Comparison of ENCODE assay signal across 19 cellular contexts in the genomic region with DNA sequence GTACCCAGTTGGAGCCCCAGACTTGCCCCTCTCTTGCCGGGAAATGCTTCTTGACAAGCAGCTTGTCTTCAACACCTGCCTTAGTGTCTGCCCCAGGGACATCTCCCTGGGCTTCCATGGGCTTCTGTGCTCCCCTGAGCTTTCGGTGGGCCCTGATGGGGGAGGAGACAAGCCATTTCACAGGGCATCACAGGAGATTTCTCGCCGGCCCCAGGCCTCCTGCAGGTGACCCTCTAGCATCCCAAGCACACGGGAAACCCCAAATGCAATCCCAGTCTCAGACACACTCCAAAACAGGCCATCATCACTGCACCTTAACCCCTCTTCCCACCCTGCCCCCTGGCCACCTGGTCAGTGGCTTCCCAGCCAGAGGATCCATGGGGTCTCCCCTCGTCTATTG.
A peak's percentile ranks its signal among the peaks of the same experiment; 100 is the strongest.
DNase-seq lines count a peak whose midpoint lies in the region; ATAC-seq and TF ChIP-seq lines count a peak whose summit lies in the region.
"Had no signal": no experiment of that assay in that cellular context is flagged by ENCODE, and none has a peak within 500 bp of the region (broad histone marks: within the 10 kb centered on the region; RNA-seq: fewer than 3 reads in every experiment).

No MANE protein-coding gene starts in this region.

- peak; percentile 33 for DNase-seq in activated CD8-positive, alpha-beta memory T cell treated with anti-CD3 and anti-CD28 coated beads, Interleukin-2, amount 50 U/mL, for 48 hours
- no peak for DNase-seq in activated CD8-positive, alpha-beta memory T cell treated with anti-CD3 and anti-CD28 coated beads, Interleukin-2, amount 10 ng/mL, durations not matched to agents 7 days and 5 days
- DNase-seq in RWPE2 (ENCODE audit: low spot score) (peak; percentile 69), esophagus squamous epithelium (lab: John Stamatoyannopoulos, UW) (no peak), occipital lobe (lab: John Stamatoyannopoulos, UW) (no peak), NCI-H2227 treated with DMSO at 0.1 percent for 48 hours (lab: John Stamatoyannopoulos, UW) (no peak)
- DNase-seq: 8988T, ACHN, BE2C, H7, MM.1S, NCI-H2029, NCI-H526 treated with DMSO at 0.1 percent for 48 hours had no signal

- TF ChIP-seq CTCF in RWPE2 (IDR thresholded peaks at IDR 0.05; ENCODE audit: poor library complexity, severe bottlenecking) (no peak), esophagus squamous epithelium (IDR thresholded peaks at IDR 0.05) (no peak)

- H3K27ac ChIP-seq in RWPE2 (ENCODE audit: poor library complexity, severe bottlenecking) = no peak overlapping the region
- H3K27ac ChIP-seq in esophagus squamous epithelium = peak overlapping the region in 3 of 4 donors; percentile 25 to 58 (median 25)
- peak overlapping the region; percentile 62 for H3K27ac ChIP-seq in stomach smooth muscle (ENCODE audit: low read length)
- H3K27ac ChIP-seq: GM23248, KMS-11 had no signal

- H3K27ac Mint-ChIP-seq in activated CD8-positive, alpha-beta memory T cell treated with anti-CD3 and anti-CD28 coated beads, Interleukin-2, amount 10 ng/mL, durations not matched to agents 7 days and 5 days = no peak overlapping the region
- H3K27ac Mint-ChIP-seq: CD4-positive, CD25-positive, alpha-beta regulatory T cell had no signal

- WGBS in esophagus squamous epithelium, 2 donors = 67 to 79% methylated on average over 5 to 6 of the region's 6 CpGs

- ATAC-seq in activated CD8-positive, alpha-beta memory T cell treated with anti-CD3 and anti-CD28 coated beads, Interleukin-2, amount 10 ng/mL, durations not matched to agents 7 days and 5 days = no peak
- ATAC-seq in RWPE2 (ENCODE audit: low read depth) (no peak), HG02852 (IDR thresholded peaks at IDR 0.05; ENCODE audit: unreplicated experiment) (no peak)
- ATAC-seq: Panc1 had no signal

- H3K36me3 ChIP-seq in RWPE2 (ENCODE audit: low read depth) (no peaks in the 10 kb centered on the region), esophagus squamous epithelium (no peaks in the 10 kb centered on the region), stomach smooth muscle (ENCODE audit: control insufficient read depth in 2 of 2, insufficient read depth in 2 of 2, low read length in 2 of 2) (peaks cover 12 to 20% of the 10 kb centered on the region in 2 donors)
- H3K36me3 ChIP-seq: BE2C had no signal

- peaks cover 2% of the 10 kb centered on the region for H3K9me3 Mint-ChIP-seq in activated CD8-positive, alpha-beta memory T cell treated with anti-CD3 and anti-CD28 coated beads, Interleukin-2, amount 10 ng/mL, durations not matched to agents 7 days and 5 days (ENCODE audit: low read depth)

- H3K4me3 ChIP-seq in RWPE2 (ENCODE audit: severe bottlenecking) (no peak overlapping the region), esophagus squamous epithelium (no peak overlapping the region), stomach smooth muscle (ENCODE audit: low read length in 2 of 2) (no peak overlapping the region)
- H3K4me3 ChIP-seq: GM23248 had no signal

- H3K36me3 Mint-ChIP-seq in activated CD8-positive, alpha-beta memory T cell treated with anti-CD3 and anti-CD28 coated beads, Interleukin-2, amount 10 ng/mL, durations not matched to agents 7 days and 5 days = no peaks in the 10 kb centered on the region
- H3K36me3 Mint-ChIP-seq: CD4-positive, CD25-positive, alpha-beta regulatory T cell had no signal

- H3K27me3 ChIP-seq in RWPE2 (ENCODE audit: insufficient read depth, poor library complexity, severe bottlenecking) (no peaks in the 10 kb centered on the region), esophagus squamous epithelium (peaks cover 0 to 37% (median 0%) of the 10 kb centered on the region in 4 donors), stomach smooth muscle (ENCODE audit: control insufficient read depth in 1 of 2, insufficient read depth in 2 of 2, low read length in 2 of 2) (no peaks in the 10 kb centered on the region)

- H3K9ac ChIP-seq in stomach smooth muscle (ENCODE audit: low read length in 2 of 2) = no peak overlapping the region
- H3K9ac ChIP-seq: GM23248, KMS-11 had no signal

- no peak overlapping the region for H3K4me3 Mint-ChIP-seq in activated CD8-positive, alpha-beta memory T cell treated with anti-CD3 and anti-CD28 coated beads, Interleukin-2, amount 10 ng/mL, durations not matched to agents 7 days and 5 days
- H3K4me3 Mint-ChIP-seq: CD4-positive, CD25-positive, alpha-beta regulatory T cell had no signal

- intact Hi-C loops in esophagus squamous epithelium (cut with DNase I) = loop anchor here (10.0 kb wide), 1 partner anchor 202 kb away; a partner anchor contains a TSS

- peaks cover 6% of the 10 kb centered on the region for H3K4me1 Mint-ChIP-seq in activated CD8-positive, alpha-beta memory T cell treated with anti-CD3 and anti-CD28 coated beads, Interleukin-2, amount 10 ng/mL, durations not matched to agents 7 days and 5 days

- no peak for TF ChIP-seq POLR2A in esophagus squamous epithelium (IDR thresholded peaks at IDR 0.05)

- no peaks in the 10 kb centered on the region for H3K4me1 ChIP-seq in RWPE2 (ENCODE audit: insufficient read depth, poor library complexity, severe bottlenecking)
- H3K4me1 ChIP-seq in esophagus squamous epithelium = peaks cover 2 to 30% (median 11%) of the 10 kb centered on the region in 3 donors
- H3K4me1 ChIP-seq in stomach smooth muscle (ENCODE audit: control insufficient read depth, insufficient read depth, low read length) = peaks cover 58% of the 10 kb centered on the region
- H3K4me1 ChIP-seq: BE2C had no signal

- CTCF ChIA-PET in activated CD8-positive, alpha-beta memory T cell treated with anti-CD3 and anti-CD28 coated beads, Interleukin-2, amount 10 ng/mL, durations not matched to agents 7 days and 5 days (lab: Charles Lee) = interaction anchor here (1.9 kb wide), 1 partner anchor 77 kb away, joined by 9 read pairs; no protein-coding TSS in a partner anchor

- H3K9me3 ChIP-seq in RWPE2 (ENCODE audit: severe bottlenecking) (peaks cover 6% of the 10 kb centered on the region), esophagus squamous epithelium (peaks cover 0 to 9% (median 0%) of the 10 kb centered on the region in 3 donors), stomach smooth muscle (ENCODE audit: control insufficient read depth in 2 of 2, low read length in 2 of 2) (peaks cover 7 to 8% of the 10 kb centered on the region in 2 donors)
- H3K9me3 ChIP-seq: BE2C had no signal

- peaks cover 35% of the 10 kb centered on the region for H3K27me3 Mint-ChIP-seq in activated CD8-positive, alpha-beta memory T cell treated with anti-CD3 and anti-CD28 coated beads, Interleukin-2, amount 10 ng/mL, durations not matched to agents 7 days and 5 days

Comparison
In these comparisons a context has a peak if more than half of its experiments do, and no peak if none do; other contexts are left out.
1. DNase-seq: peak in activated CD8-positive, alpha-beta memory T cell treated with anti-CD3 and anti-CD28 coated beads, Interleukin-2, amount 50 U/mL, for 48 hours (single experiment) and RWPE2 (single experiment); none in activated CD8-positive, alpha-beta memory T cell treated with anti-CD3 and anti-CD28 coated beads, Interleukin-2, amount 10 ng/mL, durations not matched to agents 7 days and 5 days (single experiment), esophagus squamous epithelium (single experiment), occipital lobe (single experiment) and NCI-H2227 treated with DMSO at 0.1 percent for 48 hours (single experiment).